In the genomic region with DNA sequence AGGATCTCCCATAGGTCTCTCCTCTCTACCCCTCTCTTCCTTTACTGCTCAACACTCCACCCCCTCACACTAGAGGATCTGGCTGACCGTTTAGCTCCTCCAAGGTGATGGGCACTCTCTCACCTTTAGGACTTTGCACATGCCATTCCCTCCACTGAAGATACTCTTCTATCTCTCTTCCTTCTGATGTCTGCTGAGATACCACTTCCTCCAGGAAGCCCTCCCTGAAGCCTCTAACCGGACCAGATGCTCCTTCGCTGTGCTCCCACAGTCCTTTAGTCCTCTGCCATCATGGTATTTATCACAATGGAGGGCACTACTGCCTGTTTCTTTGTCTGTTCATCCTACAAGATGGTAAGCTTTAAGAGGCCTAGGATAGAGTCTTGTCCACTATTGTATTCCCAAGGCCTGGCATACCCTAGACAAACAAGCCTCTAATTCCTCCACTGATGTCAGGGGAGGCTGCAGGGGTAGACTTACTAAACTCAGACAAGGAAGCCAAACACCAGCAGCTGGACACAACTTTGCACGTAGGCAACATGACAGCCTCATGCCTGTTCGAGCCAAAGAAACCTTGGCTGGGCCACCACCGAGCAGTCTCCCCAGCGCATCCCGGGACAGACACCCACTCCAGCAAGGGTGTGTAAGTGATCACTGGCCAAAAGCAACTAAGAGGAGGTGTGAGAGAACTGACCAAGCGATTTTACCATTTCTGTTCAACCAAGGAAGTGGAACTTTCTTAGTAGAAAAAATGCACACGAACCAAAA, we compare ENCODE assay signal across 8 cellular contexts. TPM values are rescaled to one million over a fixed set of nuclear protein-coding genes. Genes with fewer than 3 reads are reported as not detected.
DNase-seq lines count a peak whose midpoint lies in the region; ATAC-seq and TF ChIP-seq lines count a peak whose summit lies in the region.

No MANE protein-coding gene starts in this region.

- H3K27ac Mint-ChIP-seq in activated T-helper 2 cell treated with anti-CD3 and anti-CD28 coated beads, Interferon-gamma antibody, Interleukin-2, Interleukin-4, amounts not matched to agents 10 μg/mL and 5 μg/mL and 100 μg/mL, durations not matched to agents 14 hours and 24 hours and 36 hours = peak overlapping the region; percentile 93

- peaks cover 44% of the 10 kb centered on the region for H3K4me1 Mint-ChIP-seq in activated T-helper 2 cell treated with anti-CD3 and anti-CD28 coated beads, Interferon-gamma antibody, Interleukin-2, Interleukin-4, amounts not matched to agents 10 μg/mL and 5 μg/mL and 100 μg/mL, durations not matched to agents 14 hours and 24 hours and 36 hours (ENCODE audit: low read depth)

- 94 to 95% methylated on average over 9 of the region's 10 CpGs for WGBS in mesodermal cell (ENCODE audit: insufficient coverage in 2 of 2), 2 experiments

- H3K4me1 ChIP-seq in mesodermal cell (ENCODE audit: control insufficient read depth, insufficient read depth, low read length, poor library complexity, severe bottlenecking) = peaks cover 16% of the 10 kb centered on the region
- H3K4me1 ChIP-seq in uterus = peaks cover 5 to 11% of the 10 kb centered on the region in 2 donors

- no peak overlapping the region for H3K4me3 ChIP-seq in mesodermal cell (ENCODE audit: extremely low read depth, insufficient read depth, low read length, poor library complexity, severe bottlenecking)
- no peak overlapping the region for H3K4me3 ChIP-seq in uterus

- no peaks in the 10 kb centered on the region for H3K27me3 Mint-ChIP-seq in activated T-helper 2 cell treated with anti-CD3 and anti-CD28 coated beads, Interferon-gamma antibody, Interleukin-2, Interleukin-4, amounts not matched to agents 10 μg/mL and 5 μg/mL and 100 μg/mL, durations not matched to agents 14 hours and 24 hours and 36 hours (ENCODE audit: low read depth)

- H3K9me3 Mint-ChIP-seq in activated T-helper 2 cell treated with anti-CD3 and anti-CD28 coated beads, Interferon-gamma antibody, Interleukin-2, Interleukin-4, amounts not matched to agents 10 μg/mL and 5 μg/mL and 100 μg/mL, durations not matched to agents 14 hours and 24 hours and 36 hours = no peaks in the 10 kb centered on the region

- DNase-seq in Right ventricle myocardium inferior (ENCODE audit: missing footprints) (no peak), cardiac septum (ENCODE audit: low spot score) (no peak), uterus (no peak), activated gamma-delta T cell (lab: John Stamatoyannopoulos, UW) (no peak), superior temporal gyrus (ENCODE audit: extremely low spot score) (no peak)
- DNase-seq in activated T-helper 2 cell treated with anti-CD3 and anti-CD28 coated beads, Interferon-gamma antibody, Interleukin-2, Interleukin-4, amounts not matched to agents 10 μg/mL and 5 μg/mL and 100 μg/mL, durations not matched to agents 14 hours and 24 hours and 36 hours (ENCODE audit: low spot score) = no peak

- peak; percentile 21 for ATAC-seq in Right ventricle myocardium inferior
- no peak for ATAC-seq in GM21723 (IDR thresholded peaks at IDR 0.05; ENCODE audit: unreplicated experiment)

- H3K27me3 ChIP-seq in uterus = no peaks in the 10 kb centered on the region

- intact Hi-C loops in Right ventricle myocardium inferior (cut with DNase I) = no loop called here
- intact Hi-C loops in cardiac septum (cut with DNase I) = no loop called here
- intact Hi-C loops in activated T-helper 2 cell treated with anti-CD3 and anti-CD28 coated beads, Interferon-gamma antibody, Interleukin-2, Interleukin-4, amounts not matched to agents 10 μg/mL and 5 μg/mL and 100 μg/mL, durations not matched to agents 14 hours and 24 hours and 36 hours (cut with micrococcal nuclease) = loop anchor here (1.0 to 5.0 kb wide), 4 partner anchors 13 to 137 kb away; no protein-coding TSS in a partner anchor
- intact Hi-C loops in uterus (cut with DNase I; ENCODE audit: low total_unique reads) = loop anchor here (10.0 kb wide), 1 partner anchor 135 kb away; no protein-coding TSS in a partner anchor

- H3K27ac ChIP-seq in mesodermal cell (ENCODE audit: low read depth, low read length, severe bottlenecking) = peak overlapping the region; percentile 96
- H3K27ac ChIP-seq in uterus = peak overlapping the region; percentile 80 to 84

- TF ChIP-seq POLR2A in uterus (IDR thresholded peaks at IDR 0.05) = no peak

- peaks cover 78% of the 10 kb centered on the region for H3K36me3 Mint-ChIP-seq in activated T-helper 2 cell treated with anti-CD3 and anti-CD28 coated beads, Interferon-gamma antibody, Interleukin-2, Interleukin-4, amounts not matched to agents 10 μg/mL and 5 μg/mL and 100 μg/mL, durations not matched to agents 14 hours and 24 hours and 36 hours (ENCODE audit: low read depth)

- H3K36me3 ChIP-seq in mesodermal cell (ENCODE audit: control insufficient read depth, insufficient read depth, low read length) (peaks cover 74% of the 10 kb centered on the region), uterus (no peaks in the 10 kb centered on the region)

- no peaks in the 10 kb centered on the region for H3K9me3 ChIP-seq in mesodermal cell (ENCODE audit: control insufficient read depth, low read length)
- H3K9me3 ChIP-seq in uterus = no peaks in the 10 kb centered on the region

- no peak for TF ChIP-seq CTCF in uterus (IDR thresholded peaks at IDR 0.05)

- no peak overlapping the region for H3K4me3 Mint-ChIP-seq in activated T-helper 2 cell treated with anti-CD3 and anti-CD28 coated beads, Interferon-gamma antibody, Interleukin-2, Interleukin-4, amounts not matched to agents 10 μg/mL and 5 μg/mL and 100 μg/mL, durations not matched to agents 14 hours and 24 hours and 36 hours (ENCODE audit: low read depth)

RNA-seq across cellular contexts. Expression of gene ORM2, which starts 20.2 kb away (rescaled TPM):
- total RNA-seq in Right ventricle myocardium inferior = not detected
- total RNA-seq in cardiac septum = 0.32 TPM
- total RNA-seq in activated T-helper 2 cell treated with anti-CD3 and anti-CD28 coated beads, Interferon-gamma antibody, Interleukin-2, Interleukin-4, amounts not matched to agents 10 μg/mL and 5 μg/mL and 100 μg/mL, durations not matched to agents 14 hours and 24 hours and 36 hours = not detected in 2 replicates
- polyA plus RNA-seq in mesodermal cell (2013, experiment 1 of 2) = not detected
- polyA plus RNA-seq in mesodermal cell (2013, experiment 2 of 2) = not detected
- total RNA-seq in uterus = 1 to 10 TPM in 1 of 4 donors, not detected in 3; 1.2 TPM

RNA-seq across cellular contexts. Expression of gene ORM1, which starts 27.0 kb away (rescaled TPM):
- total RNA-seq in Right ventricle myocardium inferior (0.51 TPM), cardiac septum (not detected), uterus (1 to 10 TPM in 2 of 4 donors, not detected in 2; 1.9 to 2.4 TPM)
- total RNA-seq in activated T-helper 2 cell treated with anti-CD3 and anti-CD28 coated beads, Interferon-gamma antibody, Interleukin-2, Interleukin-4, amounts not matched to agents 10 μg/mL and 5 μg/mL and 100 μg/mL, durations not matched to agents 14 hours and 24 hours and 36 hours = not detected in 2 replicates
- polyA plus RNA-seq in mesodermal cell (2013, experiment 1 of 2) = not detected
- polyA plus RNA-seq in mesodermal cell (2013, experiment 2 of 2) = not detected

RNA-seq across cellular contexts. Expression of gene AKNA, which starts 37.9 kb away (rescaled TPM):
- total RNA-seq in Right ventricle myocardium inferior = 7.1 TPM
- 4.5 TPM for total RNA-seq in cardiac septum
- total RNA-seq in activated T-helper 2 cell treated with anti-CD3 and anti-CD28 coated beads, Interferon-gamma antibody, Interleukin-2, Interleukin-4, amounts not matched to agents 10 μg/mL and 5 μg/mL and 100 μg/mL, durations not matched to agents 14 hours and 24 hours and 36 hours = 152 TPM in 2 replicates
- polyA plus RNA-seq in mesodermal cell (2013, experiment 1 of 2) = 16.7 TPM
- polyA plus RNA-seq in mesodermal cell (2013, experiment 2 of 2) = 14.3 TPM
- total RNA-seq in uterus = 100 to 1,000 TPM in 1 of 4 donors, 10 to 100 TPM in 3; 24.1 to 123 (median 34.3) TPM

Comparison
In these comparisons a context has a peak if more than half of its experiments do, and no peak if none do; other contexts are left out.
1. intact Hi-C loops: an anchor here in activated T-helper 2 cell treated with anti-CD3 and anti-CD28 coated beads, Interferon-gamma antibody, Interleukin-2, Interleukin-4, amounts not matched to agents 10 μg/mL and 5 μg/mL and 100 μg/mL, durations not matched to agents 14 hours and 24 hours and 36 hours (1.0 to 5.0 kb wide) and uterus (10.0 kb wide); none called in Right ventricle myocardium inferior and cardiac septum.